In genomic region chr3:78178209-78178608, GRCh38 we compare ENCODE assay signal across 34 cellular contexts.
DNase-seq lines count a peak whose midpoint lies in the region; ATAC-seq and TF ChIP-seq lines count a peak whose summit lies in the region.
"Had no signal": no experiment of that assay in that cellular context is flagged by ENCODE, and none has a peak within 500 bp of the region (broad histone marks: within the 10 kb centered on the region; RNA-seq: fewer than 3 reads in every experiment).

No MANE protein-coding gene starts in this region.

- no peak overlapping the region for H3K27ac ChIP-seq in neural cell (ENCODE audit: low read length)
- no peak overlapping the region for H3K27ac ChIP-seq in neural progenitor cell
- H3K27ac ChIP-seq: 22Rv1; A549; BLaER1; BLaER1 treated with 17β-estradiol and CSF1 and Interleukin-3, amounts not matched to agents 10 nM and 100 nM; C4-2B had no signal

- POLR2A ChIA-PET in HEK293T (lab: Yijun Ruan, JAX): no interaction called here

- H3K9me3 ChIP-seq in neural cell (ENCODE audit: low read length) (no peaks in the 10 kb centered on the region), neural progenitor cell (ENCODE audit: low read depth) (no peaks in the 10 kb centered on the region)
- H3K9me3 ChIP-seq: A549; BE2C; BLaER1; BLaER1 treated with 17β-estradiol and CSF1 and Interleukin-3, amounts not matched to agents 10 nM and 100 nM; Caco-2 had no signal

- peaks cover 22% of the 10 kb centered on the region for H3K4me1 ChIP-seq in neural progenitor cell
- H3K4me1 ChIP-seq: A549; BE2C; BLaER1; BLaER1 treated with 17β-estradiol and CSF1 and Interleukin-3, amounts not matched to agents 10 nM and 100 nM; Caco-2 had no signal

- TF ChIP-seq CTCF in neural cell (IDR thresholded peaks at IDR 0.05; ENCODE audit: poor library complexity, severe bottlenecking): no peak
- no peak for TF ChIP-seq CTCF in neural progenitor cell (IDR thresholded peaks at IDR 0.05)

- H2AFZ ChIP-seq in neural cell (ENCODE audit: low read depth, low read length) (no peak overlapping the region), neural progenitor cell (replicated peaks) (peak overlapping the region; percentile 23)

- peaks cover 21% of the 10 kb centered on the region for H3K4me1 Mint-ChIP-seq in neural progenitor cell
- H3K4me1 Mint-ChIP-seq: B cell; CD14-positive monocyte; CD4-positive, alpha-beta memory T cell; CD4-positive, CD25-positive, alpha-beta regulatory T cell; CD8-positive, alpha-beta memory T cell had no signal

- H3K27me3 ChIP-seq in neural cell (ENCODE audit: insufficient read depth, low read depth, low read length): no peaks in the 10 kb centered on the region
- no peaks in the 10 kb centered on the region for H3K27me3 ChIP-seq in neural progenitor cell
- H3K27me3 ChIP-seq: BE2C; BLaER1; BLaER1 treated with 17β-estradiol and CSF1 and Interleukin-3, amounts not matched to agents 10 nM and 100 nM had no signal

- H3K36me3 ChIP-seq in neural cell (ENCODE audit: insufficient read depth, low read length) (no peaks in the 10 kb centered on the region), neural progenitor cell (no peaks in the 10 kb centered on the region)
- H3K36me3 ChIP-seq: BE2C; BLaER1; BLaER1 treated with 17β-estradiol and CSF1 and Interleukin-3, amounts not matched to agents 10 nM and 100 nM had no signal

- H3K79me2 ChIP-seq in neural cell (replicated peaks; ENCODE audit: insufficient read depth, low read length) (no peaks in the 10 kb centered on the region), neural progenitor cell (ENCODE audit: low read depth) (no peaks in the 10 kb centered on the region)

- H4K20me1 ChIP-seq in neural cell (ENCODE audit: insufficient read depth) (no peaks in the 10 kb centered on the region), neural progenitor cell (ENCODE audit: low read depth) (no peaks in the 10 kb centered on the region)
- H4K20me1 ChIP-seq: BLaER1; BLaER1 treated with 17β-estradiol and CSF1 and Interleukin-3, amounts not matched to agents 10 nM and 100 nM had no signal

- H3F3A ChIP-seq in neural cell (ENCODE audit: insufficient read depth, low read length, poor library complexity, severe bottlenecking): peaks cover 5% of the 10 kb centered on the region
- H3F3A ChIP-seq in neural progenitor cell (ENCODE audit: low read depth): no peaks in the 10 kb centered on the region

- no peaks in the 10 kb centered on the region for H3K9me2 ChIP-seq in neural cell (ENCODE audit: insufficient read depth, low read length)

- H3K4me3 ChIP-seq in neural cell (ENCODE audit: low read length) (no peak overlapping the region), neural progenitor cell (no peak overlapping the region)
- H3K4me3 ChIP-seq: A549; BLaER1; BLaER1 treated with 17β-estradiol and CSF1 and Interleukin-3, amounts not matched to agents 10 nM and 100 nM had no signal

- DNase-seq in HEK293T (ENCODE audit: extremely low spot score): no peak
- peak; percentile 14 for DNase-seq in kidney tubule cell (ENCODE audit: low spot score)
- DNase-seq in neural progenitor cell (ENCODE audit: low spot score): no peak
- DNase-seq in sciatic nerve (ENCODE audit: low spot score): no peak
- DNase-seq in H4 (ENCODE audit: low spot score): no peak
- DNase-seq: 8988T; ACHN; AML-193; BE2C; C1 segment of cervical spinal cord; Caco-2; CD4-positive, alpha-beta memory T cell; CD4-positive, alpha-beta T cell; CD4-positive, CD25-positive, alpha-beta regulatory T cell; CD8-positive, alpha-beta memory T cell; CD8-positive, alpha-beta T cell; COR-L47; DMS 273 treated with DMSO at 0.1 percent for 48 hours; DMS153; DMS53; DMS79; DMS79 treated with DMSO at 0.1 percent for 48 hours; DND-41; EL had no signal

- peak; percentile 98 for TF ChIP-seq EP300 in neural cell (conservative IDR thresholded peaks at IDR 0.05; ENCODE audit: poor library complexity, severe bottlenecking)

- no peak for TF ChIP-seq RAD21 in neural cell (conservative IDR thresholded peaks at IDR 0.05)

- H3K9ac ChIP-seq in neural cell (ENCODE audit: low read length) (no peak overlapping the region), neural progenitor cell (no peak overlapping the region)
- H3K9ac ChIP-seq: BLaER1; BLaER1 treated with 17β-estradiol and CSF1 and Interleukin-3, amounts not matched to agents 10 nM and 100 nM had no signal

- no peak overlapping the region for H3K4me2 ChIP-seq in neural cell (ENCODE audit: low read length)
- H3K4me2 ChIP-seq in neural progenitor cell: no peak overlapping the region
- H3K4me2 ChIP-seq: A549; BLaER1; BLaER1 treated with 17β-estradiol and CSF1 and Interleukin-3, amounts not matched to agents 10 nM and 100 nM had no signal

- no peaks in the 10 kb centered on the region for H3K27me3 Mint-ChIP-seq in neural progenitor cell (ENCODE audit: insufficient read depth, low read depth)
- H3K27me3 Mint-ChIP-seq: B cell; CD4-positive, alpha-beta memory T cell; CD4-positive, alpha-beta T cell; CD4-positive, CD25-positive, alpha-beta regulatory T cell; CD8-positive, alpha-beta memory T cell had no signal

- no peak for ATAC-seq in HG03135 (IDR thresholded peaks at IDR 0.05; ENCODE audit: unreplicated experiment)
- no peak for ATAC-seq in GM19328 (IDR thresholded peaks at IDR 0.05; ENCODE audit: unreplicated experiment)
- no peak for ATAC-seq in sciatic nerve
- ATAC-seq: A549; CD8-positive, alpha-beta T cell had no signal

- no peaks in the 10 kb centered on the region for H3K9me3 Mint-ChIP-seq in neural progenitor cell

- CTCF ChIA-PET in HEK293T (lab: Yijun Ruan, JAX): no interaction called here

- H3K4me3 Mint-ChIP-seq in neural progenitor cell: no peak overlapping the region
- H3K4me3 Mint-ChIP-seq: B cell; CD14-positive monocyte; CD4-positive, alpha-beta memory T cell; CD4-positive, alpha-beta T cell; CD4-positive, CD25-positive, alpha-beta regulatory T cell; CD8-positive, alpha-beta memory T cell; CD8-positive, alpha-beta T cell had no signal

- no peak overlapping the region for H3K27ac Mint-ChIP-seq in neural progenitor cell
- H3K27ac Mint-ChIP-seq: B cell; CD14-positive monocyte; CD4-positive, alpha-beta memory T cell; CD4-positive, alpha-beta T cell; CD4-positive, CD25-positive, alpha-beta regulatory T cell; CD8-positive, alpha-beta memory T cell; CD8-positive, alpha-beta T cell had no signal

- intact Hi-C loops in sciatic nerve (cut with DNase I): no loop called here

- H3K36me3 Mint-ChIP-seq in neural progenitor cell: no peaks in the 10 kb centered on the region
- H3K36me3 Mint-ChIP-seq: CD14-positive monocyte; CD4-positive, alpha-beta memory T cell; CD4-positive, CD25-positive, alpha-beta regulatory T cell; CD8-positive, alpha-beta T cell had no signal

TF ChIP-seq in HEK293T, 16 proteins besides CTCF, POLR2A, EP300 and RAD21:
- TF ChIP-seq CTBP1 (IDR thresholded peaks at IDR 0.05; ENCODE audit: borderline replicate concordance) (no peak), PKNOX1 (IDR thresholded peaks at IDR 0.05) (peak; percentile 43; the same call in 1 of the 2 replicates), ZNF384 (IDR thresholded peaks at IDR 0.05) (no peak)

TF ChIP-seq in neural cell, 6 proteins besides CTCF, POLR2A, EP300 and RAD21:
- TF ChIP-seq TAF1 (IDR thresholded peaks at IDR 0.05; ENCODE audit: low read depth): no peak
- no peak for TF ChIP-seq SMC3 (conservative IDR thresholded peaks at IDR 0.05; ENCODE audit: poor library complexity)
- TF ChIP-seq, protein P1, sequence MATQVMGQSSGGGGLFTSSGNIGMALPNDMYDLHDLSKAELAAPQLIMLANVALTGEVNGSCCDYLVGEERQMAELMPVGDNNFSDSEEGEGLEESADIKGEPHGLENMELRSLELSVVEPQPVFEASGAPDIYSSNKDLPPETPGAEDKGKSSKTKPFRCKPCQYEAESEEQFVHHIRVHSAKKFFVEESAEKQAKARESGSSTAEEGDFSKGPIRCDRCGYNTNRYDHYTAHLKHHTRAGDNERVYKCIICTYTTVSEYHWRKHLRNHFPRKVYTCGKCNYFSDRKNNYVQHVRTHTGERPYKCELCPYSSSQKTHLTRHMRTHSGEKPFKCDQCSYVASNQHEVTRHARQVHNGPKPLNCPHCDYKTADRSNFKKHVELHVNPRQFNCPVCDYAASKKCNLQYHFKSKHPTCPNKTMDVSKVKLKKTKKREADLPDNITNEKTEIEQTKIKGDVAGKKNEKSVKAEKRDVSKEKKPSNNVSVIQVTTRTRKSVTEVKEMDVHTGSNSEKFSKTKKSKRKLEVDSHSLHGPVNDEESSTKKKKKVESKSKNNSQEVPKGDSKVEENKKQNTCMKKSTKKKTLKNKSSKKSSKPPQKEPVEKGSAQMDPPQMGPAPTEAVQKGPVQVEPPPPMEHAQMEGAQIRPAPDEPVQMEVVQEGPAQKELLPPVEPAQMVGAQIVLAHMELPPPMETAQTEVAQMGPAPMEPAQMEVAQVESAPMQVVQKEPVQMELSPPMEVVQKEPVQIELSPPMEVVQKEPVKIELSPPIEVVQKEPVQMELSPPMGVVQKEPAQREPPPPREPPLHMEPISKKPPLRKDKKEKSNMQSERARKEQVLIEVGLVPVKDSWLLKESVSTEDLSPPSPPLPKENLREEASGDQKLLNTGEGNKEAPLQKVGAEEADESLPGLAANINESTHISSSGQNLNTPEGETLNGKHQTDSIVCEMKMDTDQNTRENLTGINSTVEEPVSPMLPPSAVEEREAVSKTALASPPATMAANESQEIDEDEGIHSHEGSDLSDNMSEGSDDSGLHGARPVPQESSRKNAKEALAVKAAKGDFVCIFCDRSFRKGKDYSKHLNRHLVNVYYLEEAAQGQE (IDR thresholded peaks at IDR 0.05; ENCODE audit: borderline replicate concordance): peak; percentile 88
- peak; percentile 77 for TF ChIP-seq POLR2AphosphoS5 (IDR thresholded peaks at IDR 0.05)
- TF ChIP-seq EZH2 (IDR thresholded peaks at IDR 0.05; ENCODE audit: borderline replicate concordance, insufficient read depth, low read length, poor library complexity, severe bottlenecking): no peak
